ENCODE assay signal across 12 cellular contexts in genomic region chr3:4749567-4750002, GRCh38.
DNase-seq lines count a peak whose midpoint lies in the region; ATAC-seq and TF ChIP-seq lines count a peak whose summit lies in the region.
"Had no signal": no experiment of that assay in that cellular context is flagged by ENCODE, and none has a peak within 500 bp of the region (broad histone marks: within the 10 kb centered on the region; RNA-seq: fewer than 3 reads in every experiment).

No MANE protein-coding gene starts in this region.

- H3K4me1 ChIP-seq in psoas muscle = peaks cover 36% of the 10 kb centered on the region

- no peak overlapping the region for H3K4me3 Mint-ChIP-seq in activated CD8-positive, alpha-beta memory T cell treated with anti-CD3 and anti-CD28 coated beads, Interleukin-2, amount 10 ng/mL, durations not matched to agents 7 days and 5 days
- H3K4me3 Mint-ChIP-seq: T-cell had no signal

- no peaks in the 10 kb centered on the region for H3K27me3 Mint-ChIP-seq in activated CD8-positive, alpha-beta memory T cell treated with anti-CD3 and anti-CD28 coated beads, Interleukin-2, amount 10 ng/mL, durations not matched to agents 7 days and 5 days
- H3K27me3 Mint-ChIP-seq: T-cell had no signal

- H3K27ac ChIP-seq in caudate nucleus (ENCODE audit: low read depth, low read length) (peak overlapping the region; percentile 90), psoas muscle (peak overlapping the region; percentile 85)

- peaks cover 52% of the 10 kb centered on the region for H3K4me1 Mint-ChIP-seq in activated CD8-positive, alpha-beta memory T cell treated with anti-CD3 and anti-CD28 coated beads, Interleukin-2, amount 10 ng/mL, durations not matched to agents 7 days and 5 days

- H3K9me3 Mint-ChIP-seq in activated CD8-positive, alpha-beta memory T cell treated with anti-CD3 and anti-CD28 coated beads, Interleukin-2, amount 10 ng/mL, durations not matched to agents 7 days and 5 days (ENCODE audit: low read depth) = no peaks in the 10 kb centered on the region
- H3K9me3 Mint-ChIP-seq: T-cell had no signal

- no peak for DNase-seq in caudate nucleus (lab: John Stamatoyannopoulos, UW)
- no peak for DNase-seq in psoas muscle
- DNase-seq in activated CD8-positive, alpha-beta memory T cell treated with anti-CD3 and anti-CD28 coated beads, Interleukin-2, amount 10 ng/mL, durations not matched to agents 7 days and 5 days = no peak
- DNase-seq in NCI-H2029 treated with DMSO at 0.1 percent for 48 hours (lab: John Stamatoyannopoulos, UW) = no peak
- no peak for DNase-seq in left colon
- DNase-seq: DMS153; left lung; stimulated activated CD4-positive, alpha-beta T cell treated with anti-CD3 and anti-CD28 coated beads, Interleukin-2, amount 100 ng/mL, for 24 hours had no signal

- ATAC-seq in GM18520 (IDR thresholded peaks at IDR 0.05; ENCODE audit: unreplicated experiment) (peak; percentile 23), HG02885 (IDR thresholded peaks at IDR 0.05; ENCODE audit: poor library complexity, unreplicated experiment) (peak; percentile 10), psoas muscle (no peak), left colon (no peak), HG02759 (IDR thresholded peaks at IDR 0.05; ENCODE audit: unreplicated experiment) (no peak)
- ATAC-seq in activated CD8-positive, alpha-beta memory T cell treated with anti-CD3 and anti-CD28 coated beads, Interleukin-2, amount 10 ng/mL, durations not matched to agents 7 days and 5 days = no peak

- WGBS in psoas muscle, 3 donors = 89 to 94% (median 93%) methylated on average over 5 of the region's 5 CpGs

- CTCF ChIA-PET in activated CD8-positive, alpha-beta memory T cell treated with anti-CD3 and anti-CD28 coated beads, Interleukin-2, amount 10 ng/mL, durations not matched to agents 7 days and 5 days (lab: Charles Lee) = interaction anchor here (1.0 kb wide), 2 partner anchors 29 to 447 kb away, joined by 3 read pairs; no protein-coding TSS in a partner anchor

- no peaks in the 10 kb centered on the region for H3K9me3 ChIP-seq in psoas muscle
- H3K9me3 ChIP-seq: left lung had no signal

- no peaks in the 10 kb centered on the region for H3K27me3 ChIP-seq in psoas muscle (ENCODE audit: insufficient read depth in 3 of 3, low read length in 2 of 3)
- H3K27me3 ChIP-seq: left lung had no signal

- H3K36me3 Mint-ChIP-seq in activated CD8-positive, alpha-beta memory T cell treated with anti-CD3 and anti-CD28 coated beads, Interleukin-2, amount 10 ng/mL, durations not matched to agents 7 days and 5 days = peaks cover 70% of the 10 kb centered on the region

- peak overlapping the region; percentile 37 for H3K4me3 ChIP-seq in psoas muscle
- H3K4me3 ChIP-seq: left lung had no signal

- intact Hi-C loops in psoas muscle (cut with DNase I) (loop anchor here in 1 of 2 donors (5.0 kb wide), 1 partner anchor 78 kb away; no protein-coding TSS in a partner anchor), left colon (cut with DNase I, micrococcal nuclease) (no loop called here)

- no peak overlapping the region for H3K27ac Mint-ChIP-seq in activated CD8-positive, alpha-beta memory T cell treated with anti-CD3 and anti-CD28 coated beads, Interleukin-2, amount 10 ng/mL, durations not matched to agents 7 days and 5 days

- no peak for TF ChIP-seq CTCF in psoas muscle (IDR thresholded peaks at IDR 0.05)

- no peaks in the 10 kb centered on the region for H3K36me3 ChIP-seq in psoas muscle (ENCODE audit: insufficient read depth in 1 of 2, low read depth in 1 of 2)
- H3K36me3 ChIP-seq: left lung had no signal

Comparison
In these comparisons a context has a peak if more than half of its experiments do, and no peak if none do; other contexts are left out.
1. ATAC-seq: peak in GM18520 (single experiment) and HG02885 (single experiment); none in psoas muscle (0 of 4), activated CD8-positive, alpha-beta memory T cell treated with anti-CD3 and anti-CD28 coated beads, Interleukin-2, amount 10 ng/mL, durations not matched to agents 7 days and 5 days (single experiment), left colon (single experiment) and HG02759 (single experiment).